ENCODE assay signal across 1 cellular context in genomic region chr12:115017346-115017745, GRCh38.
TF ChIP-seq lines count a peak whose summit lies in the region.

No MANE protein-coding gene starts in this region.

TF ChIP-seq in GM23338, 12 proteins besides CTCF, POLR2A, EP300 and RAD21 (continued from another document):
- TF ChIP-seq ZNF462 (CRISPR knock-in tag; IDR thresholded peaks at IDR 0.05) (no peak), ZNF331 (CRISPR knock-in tag; IDR thresholded peaks at IDR 0.05; ENCODE audit: low read depth) (no peak), EZH2phosphoT487 (IDR thresholded peaks at IDR 0.05; ENCODE audit: unreplicated experiment) (no peak), STAT1 (IDR thresholded peaks at IDR 0.05; ENCODE audit: unreplicated experiment) (no peak), EZH2 (IDR thresholded peaks at IDR 0.05; ENCODE audit: low read depth, unreplicated experiment) (no peak), REST (IDR thresholded peaks at IDR 0.05; ENCODE audit: unreplicated experiment) (no peak), JUNB (IDR thresholded peaks at IDR 0.05; ENCODE audit: unreplicated experiment) (no peak), ETS1 (IDR thresholded peaks at IDR 0.05) (no peak), ZNF114 (CRISPR knock-in tag; IDR thresholded peaks at IDR 0.05) (no peak), POLR2AphosphoS5 (IDR thresholded peaks at IDR 0.05; ENCODE audit: low read depth) (no peak), CREB1 (CRISPR knock-in tag; IDR thresholded peaks at IDR 0.05; ENCODE audit: low read depth) (no peak)
